In the genomic region with DNA sequence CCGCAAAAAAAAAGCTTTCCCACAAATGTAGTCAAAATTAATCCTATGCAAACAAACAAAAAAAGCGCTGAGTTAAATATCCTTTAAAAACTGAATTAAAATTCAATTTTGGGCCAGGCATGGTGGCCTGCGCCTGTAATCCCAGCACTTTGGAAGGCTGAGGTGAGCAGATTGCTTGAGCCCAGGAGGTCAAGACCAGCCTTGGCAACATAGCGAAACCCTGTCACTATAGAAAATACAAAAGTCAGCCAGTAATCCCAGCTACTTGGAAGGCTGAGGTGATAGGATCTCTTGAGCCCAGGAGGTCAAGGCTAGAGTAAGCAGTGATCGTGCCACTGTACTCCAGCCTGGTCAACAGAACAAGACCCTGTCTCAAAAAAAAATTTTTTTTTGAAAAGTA, we compare ENCODE assay signal across 1 cellular context.
TF ChIP-seq lines count a peak whose summit lies in the region.

No MANE protein-coding gene starts in this region.

TF ChIP-seq in HepG2, 621 proteins besides CTCF, POLR2A, EP300 and RAD21:
- TF ChIP-seq, protein P1, sequence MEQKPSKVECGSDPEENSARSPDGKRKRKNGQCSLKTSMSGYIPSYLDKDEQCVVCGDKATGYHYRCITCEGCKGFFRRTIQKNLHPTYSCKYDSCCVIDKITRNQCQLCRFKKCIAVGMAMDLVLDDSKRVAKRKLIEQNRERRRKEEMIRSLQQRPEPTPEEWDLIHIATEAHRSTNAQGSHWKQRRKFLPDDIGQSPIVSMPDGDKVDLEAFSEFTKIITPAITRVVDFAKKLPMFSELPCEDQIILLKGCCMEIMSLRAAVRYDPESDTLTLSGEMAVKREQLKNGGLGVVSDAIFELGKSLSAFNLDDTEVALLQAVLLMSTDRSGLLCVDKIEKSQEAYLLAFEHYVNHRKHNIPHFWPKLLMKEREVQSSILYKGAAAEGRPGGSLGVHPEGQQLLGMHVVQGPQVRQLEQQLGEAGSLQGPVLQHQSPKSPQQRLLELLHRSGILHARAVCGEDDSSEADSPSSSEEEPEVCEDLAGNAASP (CRISPR knock-in tag; IDR thresholded peaks at IDR 0.05; ENCODE audit: borderline replicate concordance): no peak
- TF ChIP-seq, protein P2, sequence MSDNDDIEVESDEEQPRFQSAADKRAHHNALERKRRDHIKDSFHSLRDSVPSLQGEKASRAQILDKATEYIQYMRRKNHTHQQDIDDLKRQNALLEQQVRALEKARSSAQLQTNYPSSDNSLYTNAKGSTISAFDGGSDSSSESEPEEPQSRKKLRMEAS (IDR thresholded peaks at IDR 0.05): no peak
- TF ChIP-seq ZNF713 (CRISPR knock-in tag; IDR thresholded peaks at IDR 0.05) (no peak), SIX4 (CRISPR knock-in tag; IDR thresholded peaks at IDR 0.05) (no peak)
